In the genomic region with DNA sequence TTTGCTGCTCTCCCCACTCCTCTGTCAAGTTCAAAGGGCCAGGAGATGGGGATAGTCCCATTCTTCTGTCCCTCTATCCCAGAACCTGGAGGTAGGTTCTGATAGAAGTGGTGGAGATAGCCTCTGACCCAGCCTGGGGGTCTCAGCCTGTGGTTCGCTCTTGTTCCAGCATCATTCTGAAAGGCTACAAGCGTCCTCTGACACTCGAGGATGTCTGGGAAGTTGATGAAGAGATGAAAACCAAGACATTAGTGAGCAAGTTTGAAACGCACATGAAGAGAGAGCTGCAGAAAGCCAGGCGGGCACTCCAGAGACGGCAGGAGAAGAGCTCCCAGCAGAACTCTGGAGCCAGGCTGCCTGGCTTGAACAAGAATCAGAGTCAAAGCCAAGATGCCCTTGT, we compare ENCODE assay signal across 9 cellular contexts.
"Had no signal": no experiment of that assay in that cellular context is flagged by ENCODE, and none has a peak within 500 bp of the region (broad histone marks: within the 10 kb centered on the region; RNA-seq: fewer than 3 reads in every experiment).

No MANE protein-coding gene starts in this region.

- H3K27ac Mint-ChIP-seq: HFFc6 had no signal

- DNase-seq: GM23248, GOT3, H7, HFFc6, IMR-90 had no signal

- FAIRE-seq: K562 had no signal

- H3K9me3 ChIP-seq: HAP-1 had no signal

- H2AFZ ChIP-seq: GM23248 had no signal

- H3K9ac ChIP-seq: GM23248 had no signal

- ATAC-seq: HCT116, K562 had no signal

- H3K4me1 ChIP-seq: HAP-1 had no signal

- H3K4me3 Mint-ChIP-seq: HFFc6 had no signal

- H3K9me3 Mint-ChIP-seq: HFFc6 had no signal

- H3K27ac ChIP-seq: GM23248, HL-60 had no signal

- H3K36me3 ChIP-seq: HAP-1 had no signal

- H3K4me3 ChIP-seq: GM23248, HAP-1, K562 had no signal
